Comparison of ENCODE assay signal across 7 cellular contexts in genomic region chr1:168386949-168387586, GRCh38.
DNase-seq lines count a peak whose midpoint lies in the region; ATAC-seq and TF ChIP-seq lines count a peak whose summit lies in the region.

No MANE protein-coding gene starts in this region.

- no peaks in the 10 kb centered on the region for H3K36me3 Mint-ChIP-seq in activated CD4-positive, alpha-beta T cell treated with anti-CD3 and anti-CD28 coated beads for 36 hours (ENCODE audit: low read depth)

- peak; percentile 89 for DNase-seq in activated CD4-positive, alpha-beta T cell treated with anti-CD3 and anti-CD28 coated beads for 36 hours
- DNase-seq in caudate nucleus (lab: John Stamatoyannopoulos, UW) = peak in 49 of 61 donors; percentile 6 to 95 (median 75)
- peak; percentile 48 to 78 (median 65) for DNase-seq in mucosa of descending colon
- DNase-seq in stimulated activated CD8-positive, alpha-beta memory T cell treated with anti-CD3 and anti-CD28 coated beads, Interleukin-7, amount 100 ng/mL, for 24 hours (ENCODE audit: low read depth) = peak; percentile 33
- no peak for DNase-seq in inferior parietal cortex (ENCODE audit: extremely low spot score)
- DNase-seq in NCI-H2081 treated with DMSO at 0.1 percent for 48 hours (lab: John Stamatoyannopoulos, UW) = no peak

- H3K4me3 ChIP-seq in HUES64 (ENCODE audit: low read length) (peak overlapping the region; percentile 24; the same call in 1 of the 2 replicates), mucosa of descending colon (no peak overlapping the region)

- WGBS in HUES64 = 73% methylated on average over 25 of the region's 25 CpGs

- no peaks in the 10 kb centered on the region for H3K9me3 ChIP-seq in HUES64 (ENCODE audit: insufficient read depth, low read depth, low read length)
- no peaks in the 10 kb centered on the region for H3K9me3 ChIP-seq in mucosa of descending colon

- H3K9me3 Mint-ChIP-seq in activated CD4-positive, alpha-beta T cell treated with anti-CD3 and anti-CD28 coated beads for 36 hours (ENCODE audit: low read depth) = no peaks in the 10 kb centered on the region

- peak; percentile 95 for ATAC-seq in activated CD4-positive, alpha-beta T cell treated with anti-CD3 and anti-CD28 coated beads for 36 hours
- ATAC-seq in mucosa of descending colon = peak; percentile 88

- TF ChIP-seq CTCF in mucosa of descending colon (IDR thresholded peaks at IDR 0.05) = no peak

- peak overlapping the region; percentile 15 for H3K4me3 Mint-ChIP-seq in activated CD4-positive, alpha-beta T cell treated with anti-CD3 and anti-CD28 coated beads for 36 hours

- peak overlapping the region; percentile 82 for H3K27ac Mint-ChIP-seq in activated CD4-positive, alpha-beta T cell treated with anti-CD3 and anti-CD28 coated beads for 36 hours

- H3K4me1 ChIP-seq in HUES64 (ENCODE audit: insufficient read depth, low read length) (peaks cover 19% of the 10 kb centered on the region), mucosa of descending colon (ENCODE audit: low read depth) (no peaks in the 10 kb centered on the region)

- H3K4me1 Mint-ChIP-seq in activated CD4-positive, alpha-beta T cell treated with anti-CD3 and anti-CD28 coated beads for 36 hours = peaks cover 19% of the 10 kb centered on the region

- H3K36me3 ChIP-seq in HUES64 (ENCODE audit: insufficient read depth, low read length) = no peaks in the 10 kb centered on the region
- no peaks in the 10 kb centered on the region for H3K36me3 ChIP-seq in mucosa of descending colon (ENCODE audit: low read depth)

- peaks cover 6% of the 10 kb centered on the region; the same call in 1 of the 2 replicates for H3K27me3 ChIP-seq in HUES64 (ENCODE audit: insufficient read depth, low read length)

- intact Hi-C loops in activated CD4-positive, alpha-beta T cell treated with anti-CD3 and anti-CD28 coated beads for 36 hours (cut with DNase I, micrococcal nuclease) = loop anchor here in 1 of 2 experiments (1.0 to 2.0 kb wide), 2 partner anchors 22 to 44 kb away; no protein-coding TSS in a partner anchor
- intact Hi-C loops in mucosa of descending colon (cut with DNase I, micrococcal nuclease) = no loop called here

- peaks cover 3% of the 10 kb centered on the region for H3K27me3 Mint-ChIP-seq in activated CD4-positive, alpha-beta T cell treated with anti-CD3 and anti-CD28 coated beads for 36 hours

- H3K27ac ChIP-seq in HUES64 (ENCODE audit: low read depth, low read length) (no peak overlapping the region), caudate nucleus (ENCODE audit: low read depth, low read length) (peak overlapping the region; percentile 46)

- no peak overlapping the region for H3K9ac ChIP-seq in HUES64 (ENCODE audit: low read depth, low read length)

- CTCF ChIA-PET in activated CD4-positive, alpha-beta T cell treated with anti-CD3 and anti-CD28 coated beads for 36 hours (lab: Charles Lee) = interaction anchor here (1.2 to 4.1 kb wide), 2 partner anchors 44 to 52 kb away, joined by 5 to 23 read pairs; no protein-coding TSS in a partner anchor

- POLR2A ChIA-PET in activated CD4-positive, alpha-beta T cell treated with anti-CD3 and anti-CD28 coated beads for 36 hours (lab: Charles Lee) = interaction anchor here (0.6 to 0.8 kb wide), 2 partner anchors 44 to 574 kb away, joined by 3 read pairs; no protein-coding TSS in a partner anchor

Comparison
In these comparisons a context has a peak if more than half of its experiments do, and no peak if none do; other contexts are left out.
1. DNase-seq: peak in activated CD4-positive, alpha-beta T cell treated with anti-CD3 and anti-CD28 coated beads for 36 hours (single experiment), caudate nucleus (49 of 61), mucosa of descending colon (3 of 3) and stimulated activated CD8-positive, alpha-beta memory T cell treated with anti-CD3 and anti-CD28 coated beads, Interleukin-7, amount 100 ng/mL, for 24 hours (single experiment); none in inferior parietal cortex (single experiment) and NCI-H2081 treated with DMSO at 0.1 percent for 48 hours (single experiment).